Comparison of ENCODE assay signal across 21 cellular contexts in the genomic region with DNA sequence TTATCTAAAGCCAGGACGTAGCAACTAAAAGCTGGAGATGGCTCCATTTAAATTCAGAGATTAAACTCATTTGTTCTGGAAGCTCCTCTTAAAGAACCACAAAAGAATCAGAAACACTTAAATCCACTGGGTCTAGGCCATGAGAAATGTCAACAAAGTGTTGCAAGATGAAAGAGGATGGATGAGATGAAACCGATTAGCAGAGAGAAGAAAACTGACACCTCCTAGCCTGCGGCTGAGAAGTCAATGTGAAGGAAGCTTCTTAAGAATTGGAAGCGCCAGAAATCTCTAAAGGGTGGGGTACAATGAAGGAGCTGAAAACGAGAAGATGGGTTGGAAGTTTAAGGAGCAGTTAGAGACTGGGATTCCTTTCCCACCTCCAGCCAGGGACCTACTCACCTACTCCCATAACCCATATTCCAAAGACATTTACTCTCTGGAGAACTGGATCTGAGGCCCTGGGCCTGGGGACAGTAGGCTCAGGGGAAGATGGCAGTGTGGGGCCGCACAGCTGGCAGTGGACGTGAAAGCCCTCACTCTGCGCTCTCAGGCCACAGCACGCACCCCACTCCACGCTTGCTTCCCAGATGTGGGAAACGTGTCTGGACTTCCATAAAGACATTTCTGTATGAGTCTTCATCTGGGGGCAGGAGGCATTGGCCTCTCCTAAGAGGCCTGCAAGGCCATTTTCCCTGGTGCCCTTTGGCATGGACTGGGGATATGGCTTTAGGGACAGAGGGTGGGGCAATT.
DNase-seq lines count a peak whose midpoint lies in the region; FAIRE-seq and TF ChIP-seq lines count a peak whose summit lies in the region.
"Had no signal": no experiment of that assay in that cellular context is flagged by ENCODE, and none has a peak within 500 bp of the region (broad histone marks: within the 10 kb centered on the region; RNA-seq: fewer than 3 reads in every experiment).

No MANE protein-coding gene starts in this region.

- H3K4me3 ChIP-seq in bronchial epithelial cell (ENCODE audit: low read depth, low read length) (no peak overlapping the region), neural progenitor cell (no peak overlapping the region)
- H3K4me3 ChIP-seq: BLaER1, GM23248, K562 had no signal

- H3K79me2 ChIP-seq in neural progenitor cell (ENCODE audit: low read depth) = no peaks in the 10 kb centered on the region

- peaks cover 46% of the 10 kb centered on the region for H3K4me1 Mint-ChIP-seq in neural progenitor cell
- H3K4me1 Mint-ChIP-seq: CD8-positive, alpha-beta memory T cell had no signal

- H3K36me3 ChIP-seq in bronchial epithelial cell (ENCODE audit: control insufficient read depth, insufficient read depth, low read length) (no peaks in the 10 kb centered on the region), neural progenitor cell (no peaks in the 10 kb centered on the region)
- H3K36me3 ChIP-seq: BLaER1 had no signal

- peaks cover 28% of the 10 kb centered on the region for H3F3A ChIP-seq in neural progenitor cell (ENCODE audit: low read depth)

- H4K20me1 ChIP-seq in neural progenitor cell (ENCODE audit: low read depth) = no peaks in the 10 kb centered on the region
- H4K20me1 ChIP-seq: BLaER1 had no signal

- H3K27ac Mint-ChIP-seq in neural progenitor cell = peak overlapping the region; percentile 46
- H3K27ac Mint-ChIP-seq: CD8-positive, alpha-beta memory T cell had no signal

- TF ChIP-seq CTCF in bronchial epithelial cell (IDR thresholded peaks at IDR 0.05; ENCODE audit: insufficient read depth, low read length, severe bottlenecking) (no peak), neural progenitor cell (IDR thresholded peaks at IDR 0.05) (no peak)

- peak overlapping the region; percentile 50 for H3K4me2 ChIP-seq in neural progenitor cell
- H3K4me2 ChIP-seq: BLaER1 had no signal

- H3K36me3 Mint-ChIP-seq in neural progenitor cell = no peaks in the 10 kb centered on the region
- H3K36me3 Mint-ChIP-seq: CD8-positive, alpha-beta memory T cell had no signal

- H2AFZ ChIP-seq in neural progenitor cell (replicated peaks) = no peak overlapping the region
- H2AFZ ChIP-seq: GM23248 had no signal

- no peaks in the 10 kb centered on the region for H3K9me3 ChIP-seq in neural progenitor cell (ENCODE audit: low read depth)
- H3K9me3 ChIP-seq: BLaER1 had no signal

- DNase-seq in NCI-H2107 treated with DMSO at 0.1 percent for 48 hours (lab: John Stamatoyannopoulos, UW; ENCODE audit: unreplicated experiment) (peak; percentile 21), NCI-H2107 (lab: John Stamatoyannopoulos, UW) (no peak), bronchial epithelial cell (ENCODE audit: low read depth) (peak; percentile 23), neural progenitor cell (ENCODE audit: low spot score) (no peak), NCI-H69 (lab: John Stamatoyannopoulos, UW) (no peak), Kasumi-1 (lab: John Stamatoyannopoulos, UW) (no peak), RKO (ENCODE audit: low spot score) (no peak)
- no peak for DNase-seq in central memory CD4-positive, alpha-beta T cell
- DNase-seq: 8988T; CD8-positive, alpha-beta memory T cell; DND-41; GDM1; GM23248; NCI-H1048; NCI-H1436 treated with DMSO at 0.1 percent for 48 hours; NCI-H526 had no signal

- FAIRE-seq in bronchial epithelial cell (lab: Jason Lieb, UNC) = no peak
- FAIRE-seq: D721Med, GM12891, GM18507, K562 had no signal

- H3K27me3 Mint-ChIP-seq in neural progenitor cell (ENCODE audit: insufficient read depth, low read depth) = peaks cover 2% of the 10 kb centered on the region

- H3K4me3 Mint-ChIP-seq in neural progenitor cell = no peak overlapping the region
- H3K4me3 Mint-ChIP-seq: CD8-positive, alpha-beta memory T cell had no signal

- no peaks in the 10 kb centered on the region for H3K27me3 ChIP-seq in bronchial epithelial cell (ENCODE audit: control insufficient read depth, insufficient read depth, low read length)
- no peaks in the 10 kb centered on the region for H3K27me3 ChIP-seq in neural progenitor cell
- H3K27me3 ChIP-seq: BLaER1 had no signal

- no peaks in the 10 kb centered on the region for H3K9me3 Mint-ChIP-seq in neural progenitor cell
- H3K9me3 Mint-ChIP-seq: CD8-positive, alpha-beta memory T cell had no signal

- H3K27ac ChIP-seq in neural progenitor cell = no peak overlapping the region
- H3K27ac ChIP-seq: BLaER1, GM23248 had no signal

- peaks cover 53% of the 10 kb centered on the region for H3K4me1 ChIP-seq in neural progenitor cell

- no peak overlapping the region for H3K9ac ChIP-seq in neural progenitor cell
- H3K9ac ChIP-seq: BLaER1, GM23248 had no signal

Comparison
In these comparisons a context has a peak if more than half of its experiments do, and no peak if none do; other contexts are left out.
1. DNase-seq: peak in NCI-H2107 treated with DMSO at 0.1 percent for 48 hours (single experiment) and bronchial epithelial cell (single experiment); none in NCI-H2107 (single experiment), neural progenitor cell (single experiment), central memory CD4-positive, alpha-beta T cell (single experiment), NCI-H69 (single experiment), Kasumi-1 (0 of 2) and RKO (single experiment).